Comparison of ENCODE assay signal across 1 cellular context in genomic region chr17:27575100-27575911, GRCh38.
TF ChIP-seq lines count a peak whose summit lies in the region.

No MANE protein-coding gene starts in this region.

TF ChIP-seq in K562, 482 proteins besides CTCF, POLR2A, EP300 and RAD21 (continued from another document and continues in another):
- no peak for TF ChIP-seq MLLT1 (IDR thresholded peaks at IDR 0.05)
- no peak for TF ChIP-seq SMARCA5 (IDR thresholded peaks at IDR 0.05)
- TF ChIP-seq BRD4 (IDR thresholded peaks at IDR 0.05) = no peak
- no peak for TF ChIP-seq ZNF407 (IDR thresholded peaks at IDR 0.05; ENCODE audit: low read depth)
- TF ChIP-seq KDM4B (IDR thresholded peaks at IDR 0.05; ENCODE audit: borderline replicate concordance in 2 of 2, low read depth in 1 of 2) = no peak
- no peak for TF ChIP-seq IRF2 (CRISPR knock-in tag; IDR thresholded peaks at IDR 0.05)
- no peak for TF ChIP-seq E2F1 (CRISPR knock-in tag; IDR thresholded peaks at IDR 0.05)
- no peak for TF ChIP-seq U2AF2 (optimal IDR thresholded peaks at IDR 0.05; ENCODE audit: low read depth, low read length)
- no peak for TF ChIP-seq RAD51 (IDR thresholded peaks at IDR 0.05; ENCODE audit: borderline replicate concordance, low read depth)
- no peak for TF ChIP-seq HDAC6 (IDR thresholded peaks at IDR 0.05; ENCODE audit: low read depth, low read length)
- TF ChIP-seq ZNF639 (CRISPR knock-in tag; conservative IDR thresholded peaks at IDR 0.05 in 1 of 2, IDR thresholded peaks at IDR 0.05 in 1 of 2) = peak in 1 of 2 experiments; percentile 93; a peak in 2 of 4 replicates
- no peak for TF ChIP-seq CHD4 (IDR thresholded peaks at IDR 0.05; ENCODE audit: insufficient read depth, insufficient replicate concordance, low read depth, low read length, poor library complexity, severe bottlenecking)
- peak; percentile 96 for TF ChIP-seq MEF2D (tag; conservative IDR thresholded peaks at IDR 0.05; ENCODE audit: low read depth)
- peak; percentile 67; the same call in 1 of the 2 replicates for TF ChIP-seq PPARD (CRISPR knock-in tag; IDR thresholded peaks at IDR 0.05)
- no peak for TF ChIP-seq ZBED1 (IDR thresholded peaks at IDR 0.05)
- TF ChIP-seq SNIP1 (IDR thresholded peaks at IDR 0.05; ENCODE audit: low read depth) = no peak
- TF ChIP-seq CTCFL (IDR thresholded peaks at IDR 0.05; ENCODE audit: borderline replicate concordance, insufficient read depth, low read depth, low read length, poor library complexity, severe bottlenecking) = no peak
- no peak for TF ChIP-seq MCM7 (IDR thresholded peaks at IDR 0.05)
- no peak for TF ChIP-seq FIP1L1 (IDR thresholded peaks at IDR 0.05; ENCODE audit: low read depth, low read length, poor library complexity, severe bottlenecking)
- no peak for TF ChIP-seq JUND (IDR thresholded peaks at IDR 0.05; ENCODE audit: borderline replicate concordance, low read depth, low read length)
- peak; percentile 39; the same call in 1 of the 3 replicates for TF ChIP-seq JUND (tag; IDR thresholded peaks at IDR 0.05; ENCODE audit: borderline replicate concordance, low read depth, low read length)
- no peak for TF ChIP-seq RBM22 (IDR thresholded peaks at IDR 0.05; ENCODE audit: low read depth, low read length, poor library complexity, severe bottlenecking)
- TF ChIP-seq KLF16 (IDR thresholded peaks at IDR 0.05) = no peak
- TF ChIP-seq BRF1 (IDR thresholded peaks at IDR 0.05; ENCODE audit: borderline replicate concordance, extremely low read depth, insufficient read length) = no peak
- TF ChIP-seq ZC3H4 (CRISPR knock-in tag; IDR thresholded peaks at IDR 0.05; ENCODE audit: borderline replicate concordance) = no peak
- no peak for TF ChIP-seq BRD9 (IDR thresholded peaks at IDR 0.05; ENCODE audit: low read depth, partially characterized antibody)
- no peak for TF ChIP-seq USF1 (CRISPR knock-in tag; IDR thresholded peaks at IDR 0.05)
- peak; percentile 63; the same call in 1 of the 2 replicates for TF ChIP-seq SNAPC5 (CRISPR knock-in tag; IDR thresholded peaks at IDR 0.05)
- no peak for TF ChIP-seq ZFP36 (IDR thresholded peaks at IDR 0.05; ENCODE audit: low read depth, low read length, partially characterized antibody)
- no peak for TF ChIP-seq TSC22D4 (tag; IDR thresholded peaks at IDR 0.05)
- TF ChIP-seq ZNF518B (CRISPR knock-in tag; IDR thresholded peaks at IDR 0.05) = peak; percentile 51; the same call in 1 of the 2 replicates
- no peak for TF ChIP-seq SIN3B (IDR thresholded peaks at IDR 0.05; ENCODE audit: low read depth)
- TF ChIP-seq YBX1 (IDR thresholded peaks at IDR 0.05) = no peak
